In genomic region chr1:174191255-174191906, GRCh38 we compare ENCODE assay signal across 13 cellular contexts. TPM values are rescaled to one million over a fixed set of nuclear protein-coding genes. Genes with fewer than 3 reads are reported as not detected.
DNase-seq lines count a peak whose midpoint lies in the region; ATAC-seq, FAIRE-seq and TF ChIP-seq lines count a peak whose summit lies in the region.
"Had no signal": no experiment of that assay in that cellular context is flagged by ENCODE, and none has a peak within 500 bp of the region (broad histone marks: within the 10 kb centered on the region; RNA-seq: fewer than 3 reads in every experiment).

No MANE protein-coding gene starts in this region.

- 79% methylated on average over 4 of the region's 4 CpGs for WGBS in K562 (ENCODE audit: insufficient coverage, low coverage, missing lambda C conversion rate)
- WGBS in HepG2 (ENCODE audit: low lambda C conversion rate) = 98% methylated on average over 4 of the region's 4 CpGs

- H3K79me2 ChIP-seq in K562 (ENCODE audit: control insufficient read depth, insufficient read depth, low read length) (peaks cover 49% of the 10 kb centered on the region), keratinocyte (ENCODE audit: control insufficient read depth, insufficient read depth, low read length) (peaks cover 12% of the 10 kb centered on the region), HepG2 (ENCODE audit: insufficient read depth, low read length) (peaks cover 11% of the 10 kb centered on the region)

- peaks cover 3 to 6% of the 10 kb centered on the region in 2 experiments; a peak in 2 of 5 replicates for H3K4me1 ChIP-seq in K562 (replicated peaks in 1 of 2; ENCODE audit: control insufficient read depth in 2 of 2, insufficient read depth in 2 of 2, low read length in 2 of 2)
- peaks cover 14% of the 10 kb centered on the region for H3K4me1 ChIP-seq in keratinocyte (ENCODE audit: control insufficient read depth, extremely low read depth, insufficient read depth, low read length)
- H3K4me1 ChIP-seq in HepG2 (ENCODE audit: insufficient read depth, low read length) = peaks cover 9% of the 10 kb centered on the region

- H3K36me3 ChIP-seq in K562 (ENCODE audit: control insufficient read depth, insufficient read depth, low read length) (no peaks in the 10 kb centered on the region), keratinocyte (ENCODE audit: control insufficient read depth in 2 of 2, extremely low read depth in 1 of 2, insufficient read depth in 2 of 2, low read length in 2 of 2) (no peaks in the 10 kb centered on the region), HepG2 (replicated peaks in 1 of 2; ENCODE audit: control insufficient read depth in 1 of 2, insufficient read depth in 2 of 2, low read length in 2 of 2) (no peaks in the 10 kb centered on the region)

- H3K4me3 ChIP-seq in AG09309 (ENCODE audit: control insufficient read depth, low read depth, low read length) = no peak overlapping the region
- H3K4me3 ChIP-seq in HFF-Myc (replicated peaks; ENCODE audit: low read depth, low read length) = no peak overlapping the region
- no peak overlapping the region for H3K4me3 ChIP-seq in K562
- H3K4me3 ChIP-seq in keratinocyte (ENCODE audit: control insufficient read depth in 2 of 3, extremely low read depth in 1 of 3, insufficient read depth in 2 of 3, low read depth in 1 of 3, low read length in 3 of 3) = peak overlapping the region in 2 of 3 experiments; percentile 12 to 19
- H3K4me3 ChIP-seq in coronary artery = no peak overlapping the region
- H3K4me3 ChIP-seq in HepG2 (replicated peaks in 1 of 3; ENCODE audit: insufficient read depth in 1 of 3, low read depth in 2 of 3, low read length in 3 of 3) = no peak overlapping the region

- H3K4me3 Mint-ChIP-seq in T-helper 2 cell treated with Interferon-gamma antibody and Interleukin-4, amounts not matched to agents 5 μg/mL and 100 μg/mL, for 36 hours = no peak overlapping the region
- H3K4me3 Mint-ChIP-seq: activated CD4-positive, alpha-beta memory T cell treated with anti-CD3 and anti-CD28 coated beads for 36 hours had no signal

- peaks cover 2% of the 10 kb centered on the region for H3K36me3 Mint-ChIP-seq in T-helper 2 cell treated with Interferon-gamma antibody and Interleukin-4, amounts not matched to agents 5 μg/mL and 100 μg/mL, for 36 hours (ENCODE audit: low read depth)

- POLR2A ChIA-PET in K562 (lab: Yijun Ruan, JAX) (interaction anchor here (1.2 to 3.4 kb wide), 6 partner anchors 9 to 30 kb away, joined by 4 to 10 read pairs (median 8); no protein-coding TSS in a partner anchor), HepG2 (lab: Yijun Ruan, JAX) (no interaction called here)

- H3K27ac Mint-ChIP-seq in T-helper 2 cell treated with Interferon-gamma antibody and Interleukin-4, amounts not matched to agents 5 μg/mL and 100 μg/mL, for 36 hours = no peak overlapping the region
- H3K27ac Mint-ChIP-seq: activated CD4-positive, alpha-beta memory T cell treated with anti-CD3 and anti-CD28 coated beads for 36 hours had no signal

- H3K9me3 ChIP-seq in K562 (replicated peaks; ENCODE audit: control insufficient read depth, insufficient read depth, low read depth, low read length) (no peaks in the 10 kb centered on the region; the same call in 1 of the 2 replicates), keratinocyte (ENCODE audit: control insufficient read depth, low read depth, low read length) (no peaks in the 10 kb centered on the region), HepG2 (ENCODE audit: low read length) (0 out of 2 replicates have a peak, but pooled peaks cover 5% of the 10 kb centered on the region)

- H3K27me3 ChIP-seq in K562 (ENCODE audit: control insufficient read depth in 2 of 2, insufficient read depth in 2 of 2, low read length in 2 of 2) (no peaks in the 10 kb centered on the region), keratinocyte (ENCODE audit: control insufficient read depth, extremely low read depth, insufficient read depth, low read length) (no peaks in the 10 kb centered on the region), HepG2 (ENCODE audit: control insufficient read depth in 1 of 2, insufficient read depth in 2 of 2, low read length in 2 of 2) (no peaks in the 10 kb centered on the region)

- TF ChIP-seq POLR2A in K562 (conservative IDR thresholded peaks at IDR 0.05) = no peak
- no peak for TF ChIP-seq POLR2A in HepG2 (IDR thresholded peaks at IDR 0.05; ENCODE audit: insufficient read depth in 1 of 2, low read depth in 2 of 2, low read length in 2 of 2)

- H3K4me2 ChIP-seq in K562 (ENCODE audit: insufficient read depth, low read length) (no peak overlapping the region), keratinocyte (ENCODE audit: control insufficient read depth, extremely low read depth, insufficient read depth, low read depth, low read length) (peak overlapping the region; percentile 67), HepG2 (ENCODE audit: low read depth, low read length) (no peak overlapping the region)

- no peaks in the 10 kb centered on the region for H3K27me3 Mint-ChIP-seq in T-helper 2 cell treated with Interferon-gamma antibody and Interleukin-4, amounts not matched to agents 5 μg/mL and 100 μg/mL, for 36 hours (ENCODE audit: low read depth)
- H3K27me3 Mint-ChIP-seq: activated CD4-positive, alpha-beta memory T cell treated with anti-CD3 and anti-CD28 coated beads for 36 hours had no signal

- H4K20me1 ChIP-seq in K562 (replicated peaks; ENCODE audit: control insufficient read depth, insufficient read depth, low read length) (no peaks in the 10 kb centered on the region), keratinocyte (ENCODE audit: control insufficient read depth, extremely low read depth, insufficient read depth, low read length) (no peaks in the 10 kb centered on the region), HepG2 (ENCODE audit: insufficient read depth, low read length) (no peaks in the 10 kb centered on the region)

- dilution Hi-C loops in keratinocyte (cut with MboI; ENCODE audit: extremely low pct_ligation_motif_present, low sequenced_read_pairs) = no loop called here

- H3K4me1 Mint-ChIP-seq in T-helper 2 cell treated with Interferon-gamma antibody and Interleukin-4, amounts not matched to agents 5 μg/mL and 100 μg/mL, for 36 hours (ENCODE audit: low read depth) = peaks cover 20% of the 10 kb centered on the region

- peak; percentile 91 for DNase-seq in AG09309 (ENCODE audit: low read depth)
- DNase-seq in HFF-Myc (ENCODE audit: extremely low read depth, low read depth) = peak; percentile 71
- DNase-seq in K562 (ENCODE audit: extremely low read depth in 1 of 4, low spot score in 3 of 4) = no peak
- DNase-seq in keratinocyte (ENCODE audit: low read depth, low spot score) = peak; percentile 36
- no peak for DNase-seq in coronary artery (ENCODE audit: low spot score)
- DNase-seq in HepG2 (ENCODE audit: low spot score) = no peak
- no peak for DNase-seq in T-helper 2 cell treated with Interferon-gamma antibody and Interleukin-4, amounts not matched to agents 5 μg/mL and 100 μg/mL, for 36 hours (ENCODE audit: low spot score)
- DNase-seq in activated effector memory CD4-positive, alpha-beta T cell treated with anti-CD3 and anti-CD28 coated beads, Interleukin-2, amount 50 U/mL, for 16 hours = no peak
- DNase-seq: activated CD4-positive, alpha-beta memory T cell treated with anti-CD3 and anti-CD28 coated beads for 36 hours; NCI-H774; stimulated activated CD4-positive, alpha-beta T cell treated with anti-CD3 and anti-CD28 coated beads, Interleukin-4, amount 100 ng/mL, for 1 hour; SW 1271 had no signal

- ATAC-seq in K562 (no peak), HepG2 (no peak)

- H3K9ac ChIP-seq in K562 (ENCODE audit: insufficient read depth in 1 of 2, low read depth in 2 of 2, low read length in 2 of 2) = no peak overlapping the region
- peak overlapping the region; percentile 11 for H3K9ac ChIP-seq in keratinocyte (ENCODE audit: control insufficient read depth, extremely low read depth, insufficient read depth, low read length)
- H3K9ac ChIP-seq in HepG2 (ENCODE audit: insufficient read depth, low read depth, low read length) = no peak overlapping the region
- H3K9ac ChIP-seq: parathyroid adenoma had no signal

- BruUV-seq in K562 (replicated peaks; lab: Mats Ljungman, UMichigan) = no TSS peak
- BruUV-seq in HepG2 (replicated peaks; lab: Mats Ljungman, UMichigan) = no TSS peak

- H3K27ac ChIP-seq in K562 (ENCODE audit: extremely low read depth, low read depth, low read length) (no peak overlapping the region), keratinocyte (ENCODE audit: control insufficient read depth, insufficient read depth, low read length) (peak overlapping the region; percentile 62), coronary artery (no peak overlapping the region), HepG2 (ENCODE audit: extremely low read length, insufficient read depth, low read length) (no peak overlapping the region)
- H3K27ac ChIP-seq: parathyroid adenoma had no signal

- in situ Hi-C loops in K562 (cut with MboI) = no loop called here
- in situ Hi-C loops in HepG2 (cut with HindIII; ENCODE audit: extremely low pct_ligation_motif_present, low pct_unique_long_range_greater_than_20kb) = no loop called here

- no peak for TF ChIP-seq CTCF in AG09309 (IDR thresholded peaks at IDR 0.05; ENCODE audit: control insufficient read depth, insufficient read depth, low read depth, low read length, missing control alignments)
- no peak for TF ChIP-seq CTCF in HFF-Myc (IDR thresholded peaks at IDR 0.05; ENCODE audit: low read depth, low read length, missing control alignments)
- no peak for TF ChIP-seq CTCF in K562 (IDR thresholded peaks at IDR 0.05 in 2 of 3, conservative IDR thresholded peaks at IDR 0.05 in 1 of 3; ENCODE audit: insufficient read depth in 2 of 3, low read depth in 1 of 3, low read length in 3 of 3)
- no peak for TF ChIP-seq CTCF in keratinocyte (optimal IDR thresholded peaks at IDR 0.05 in 1 of 3, IDR thresholded peaks at IDR 0.05 in 1 of 3, conservative IDR thresholded peaks at IDR 0.05 in 1 of 3; ENCODE audit: extremely low read depth in 1 of 3, insufficient read depth in 2 of 3, low read length in 3 of 3)
- TF ChIP-seq CTCF in coronary artery (IDR thresholded peaks at IDR 0.05) = no peak
- TF ChIP-seq CTCF in HepG2 (CRISPR knock-in tag; IDR thresholded peaks at IDR 0.05) = no peak

- H3K9me1 ChIP-seq in K562 (ENCODE audit: control insufficient read depth, insufficient read depth, low read length) = no peaks in the 10 kb centered on the region
- no peaks in the 10 kb centered on the region for H3K9me1 ChIP-seq in keratinocyte (ENCODE audit: control insufficient read depth, extremely low read depth, insufficient read depth, low read length)

- intact Hi-C loops in K562 (cut with micrococcal nuclease) (no loop called here), HepG2 (cut with micrococcal nuclease; ENCODE audit: unreplicated experiment) (no loop called here)

- H2AFZ ChIP-seq in K562 (ENCODE audit: low read depth, low read length) = no peak overlapping the region
- peak overlapping the region; percentile 10 for H2AFZ ChIP-seq in keratinocyte (ENCODE audit: control insufficient read depth, low read length)
- H2AFZ ChIP-seq in HepG2 (ENCODE audit: low read length) = no peak overlapping the region
- H2AFZ ChIP-seq: parathyroid adenoma had no signal

- TF ChIP-seq EP300 in K562 (IDR thresholded peaks at IDR 0.05; ENCODE audit: low read length) (no peak), HepG2 (IDR thresholded peaks at IDR 0.05; ENCODE audit: low read depth in 2 of 2, low read length in 2 of 2) (no peak), HepG2 (CRISPR knock-in tag; IDR thresholded peaks at IDR 0.05; ENCODE audit: borderline replicate concordance) (no peak)

- CTCF ChIA-PET in K562 (lab: Yijun Ruan, JAX; ENCODE audit: low intra/inter-chr PET ratio) (no interaction called here), HepG2 (lab: Yijun Ruan, JAX; ENCODE audit: low intra/inter-chr PET ratio, low total read pairs) (no interaction called here)

- no peak for TF ChIP-seq RAD21 in K562 (CRISPR knock-in tag; conservative IDR thresholded peaks at IDR 0.05 in 1 of 2, IDR thresholded peaks at IDR 0.05 in 1 of 2)
- no peak for TF ChIP-seq RAD21 in HepG2 (CRISPR knock-in tag; IDR thresholded peaks at IDR 0.05)

- H3K9me3 Mint-ChIP-seq in T-helper 2 cell treated with Interferon-gamma antibody and Interleukin-4, amounts not matched to agents 5 μg/mL and 100 μg/mL, for 36 hours = peaks cover 10% of the 10 kb centered on the region

- FAIRE-seq in K562 (lab: Jason Lieb, UNC) (peak; percentile 52), keratinocyte (lab: Jason Lieb, UNC) (peak; percentile 52), HepG2 (lab: Jason Lieb, UNC) (no peak)

RNA-seq across cellular contexts. Expression of gene RABGAP1L, which starts 32.1 kb away (rescaled TPM):
- total RNA-seq in K562 (2011; cell fraction: chromatin; rRNA removed; ENCODE audit: low replicate concordance) = 89.1 and 291 TPM in 2 replicates
- total RNA-seq in K562 (2011; cell fraction: nucleolus; rRNA removed) = 36.2 and 52.6 TPM in 2 replicates
- 84.4 and 92.0 TPM in 2 replicates for total RNA-seq in K562 (2011; cell fraction: nucleoplasm; rRNA removed)
- 26.5 and 27.8 TPM in 2 replicates for total RNA-seq in K562 (2014; rRNA removed)
- 44.9 and 49.7 TPM in 2 replicates for total RNA-seq in K562 (2014; rRNA removed; fragmentation: Illumina TruSeq; extraction: Trizol)
- 39.1 and 40.9 TPM in 2 replicates for total RNA-seq in K562 (2015; rRNA removed; fragmentation: Illumina TruSeq; extraction: Trizol)
- total RNA-seq in K562 (2021) = 29.9 and 32.2 TPM in 2 replicates
- 23.8 and 26.7 TPM in 2 replicates for polyA plus RNA-seq in K562 (2011; rRNA removed)
- 9.7 and 12.2 TPM in 2 replicates for polyA plus RNA-seq in K562 (2011; cell fraction: cytosol; rRNA removed)
- polyA plus RNA-seq in K562 (2011; cell fraction: nucleus; rRNA removed) = 22.1 and 29.9 TPM in 2 replicates
- polyA plus RNA-seq in K562 (2012) = 20.8 and 24.8 TPM in 2 replicates
- 21.6 and 25.6 TPM in 2 replicates for polyA plus RNA-seq in K562 (2014; fragmentation: Illumina TruSeq; extraction: Trizol)
- polyA plus RNA-seq in K562 (2014; fragmentation: Nextera tagmentation; extraction: Ambion mirVana) = 10 to 100 TPM; 16.5 to 19.0 TPM
- polyA plus RNA-seq in K562 (2014; rRNA removed) = 18.7 and 24.1 TPM in 2 replicates
- 106 and 144 TPM in 2 replicates for polyA minus RNA-seq in K562 (2011; rRNA and poly(A)+ RNA removed)
- polyA minus RNA-seq in K562 (2011; cell fraction: cytosol; rRNA and poly(A)+ RNA removed) = 15.3 and 20.0 TPM in 2 replicates
- polyA minus RNA-seq in K562 (2011; cell fraction: nucleus; rRNA and poly(A)+ RNA removed) = 85.5 and 157 TPM in 2 replicates
- polyA plus RNA-seq in keratinocyte = 19.9 to 24.2 TPM (median 21.3 TPM) in 3 replicates
- polyA plus RNA-seq in keratinocyte (2011; ENCODE audit: low read depth) = 13.7 TPM
- 18.9 and 26.4 TPM in 2 replicates for polyA plus RNA-seq in keratinocyte (2011; cell fraction: cytosol; rRNA removed)
- 36.3 and 40.6 TPM in 2 replicates for polyA plus RNA-seq in keratinocyte (2011; cell fraction: nucleus; rRNA removed)
- 9.1 and 18.0 TPM in 2 replicates for polyA plus RNA-seq in keratinocyte (2012; ENCODE audit: low replicate concordance)
- polyA minus RNA-seq in keratinocyte = 23.7 to 86.1 TPM (median 54.4 TPM) in 3 replicates
- polyA minus RNA-seq in keratinocyte (2011; cell fraction: cytosol; rRNA and poly(A)+ RNA removed) = 28.4 TPM
- 56.1 and 133 TPM in 2 replicates for polyA minus RNA-seq in keratinocyte (2011; cell fraction: nucleus; rRNA and poly(A)+ RNA removed)
- 22.6 and 27.8 TPM in 2 replicates for total RNA-seq in HepG2 (2016; rRNA removed; fragmentation: Illumina TruSeq; extraction: Trizol)
- 8.0 and 9.8 TPM in 2 replicates for total RNA-seq in HepG2 (2016; cell fraction: cytosol; rRNA removed; fragmentation: Illumina TruSeq; extraction: Trizol; ENCODE audit: low read depth)
- total RNA-seq in HepG2 (2016; cell fraction: insoluble cytoplasmic fraction; rRNA removed; fragmentation: Illumina TruSeq; extraction: Trizol) = 22.4 and 27.7 TPM in 2 replicates
- 6.6 and 7.1 TPM in 2 replicates for total RNA-seq in HepG2 (2016; cell fraction: membrane; rRNA removed; fragmentation: Illumina TruSeq; extraction: Trizol)
- 52.5 and 56.6 TPM in 2 replicates for total RNA-seq in HepG2 (2016; cell fraction: nucleus; rRNA removed; fragmentation: Illumina TruSeq; extraction: Trizol)
- polyA plus RNA-seq in HepG2 (2011; rRNA removed) = 7.0 and 7.9 TPM in 2 replicates
- 3.6 and 6.8 TPM in 2 replicates for polyA plus RNA-seq in HepG2 (2011; cell fraction: cytosol; rRNA removed)
- 6.0 and 8.0 TPM in 2 replicates for polyA plus RNA-seq in HepG2 (2011; cell fraction: nucleus; rRNA removed)
- polyA plus RNA-seq in HepG2 (2012) = 6.0 and 8.6 TPM in 2 replicates
- polyA plus RNA-seq in HepG2 (2016; cell fraction: cytosol; fragmentation: Illumina TruSeq; extraction: Trizol; ENCODE audit: low read depth) = 0.60 and 0.68 TPM in 2 replicates
- polyA plus RNA-seq in HepG2 (2016; cell fraction: insoluble cytoplasmic fraction; fragmentation: Illumina TruSeq; extraction: Trizol; ENCODE audit: low read depth) = 12.1 and 13.5 TPM in 2 replicates
- 0.87 and 1.3 TPM in 2 replicates for polyA plus RNA-seq in HepG2 (2016; cell fraction: membrane; fragmentation: Illumina TruSeq; extraction: Trizol; ENCODE audit: low read depth)
- 10.1 and 10.5 TPM in 2 replicates for polyA plus RNA-seq in HepG2 (2016; cell fraction: nucleus; fragmentation: Illumina TruSeq; extraction: Trizol; ENCODE audit: insufficient read depth, low read depth)
- 21.9 and 40.8 TPM in 2 replicates for polyA minus RNA-seq in HepG2 (2011; rRNA and poly(A)+ RNA removed; ENCODE audit: low replicate concordance)
- polyA minus RNA-seq in HepG2 (2011; cell fraction: cytosol; rRNA and poly(A)+ RNA removed) = 14.2 and 22.6 TPM in 2 replicates
- polyA minus RNA-seq in HepG2 (2011; cell fraction: nucleus; rRNA and poly(A)+ RNA removed) = 114 and 137 TPM in 2 replicates

Comparison
In these comparisons a context has a peak if more than half of its experiments do, and no peak if none do; other contexts are left out.
1. DNase-seq: peak in AG09309 (single experiment), HFF-Myc (single experiment) and keratinocyte (single experiment); none in K562 (0 of 4), coronary artery (single experiment), HepG2 (single experiment), T-helper 2 cell treated with Interferon-gamma antibody and Interleukin-4, amounts not matched to agents 5 μg/mL and 100 μg/mL, for 36 hours (single experiment) and activated effector memory CD4-positive, alpha-beta T cell treated with anti-CD3 and anti-CD28 coated beads, Interleukin-2, amount 50 U/mL, for 16 hours (single experiment).
2. H3K4me3 ChIP-seq: peak in keratinocyte (2 of 3); none in AG09309 (single experiment), HFF-Myc (single experiment), K562 (single experiment), coronary artery (single experiment) and HepG2 (0 of 3).